In genomic region chr5:124725622-124726258, GRCh38 we compare ENCODE assay signal across 18 cellular contexts. TPM values are rescaled to one million over a fixed set of nuclear protein-coding genes. Genes with fewer than 3 reads are reported as not detected.
DNase-seq lines count a peak whose midpoint lies in the region; ATAC-seq and TF ChIP-seq lines count a peak whose summit lies in the region.
"Had no signal": no experiment of that assay in that cellular context is flagged by ENCODE, and none has a peak within 500 bp of the region (broad histone marks: within the 10 kb centered on the region; RNA-seq: fewer than 3 reads in every experiment).

No MANE protein-coding gene starts in this region.

- H3K27ac Mint-ChIP-seq in endodermal cell = peak overlapping the region; percentile 14
- peak overlapping the region; percentile 89 for H3K27ac Mint-ChIP-seq in stimulated activated memory B cell treated with anti-CD40 and anti-IgM and Interleukin-4, amounts not matched to agents 10 μg/mL and 1 μg/mL and 100 μg/mL, for 72 hours
- H3K27ac Mint-ChIP-seq: CD8-positive, alpha-beta T cell had no signal

- H3K4me2 ChIP-seq in OCI-LY1 (ENCODE audit: low read length) = peak overlapping the region; percentile 79
- H3K4me2 ChIP-seq: SK-N-SH had no signal

- peaks cover 100% of the 10 kb centered on the region for H3K4me1 ChIP-seq in OCI-LY1 (ENCODE audit: insufficient read depth, low read length, severe bottlenecking)
- peaks cover 16% of the 10 kb centered on the region for H3K4me1 ChIP-seq in endodermal cell (ENCODE audit: control insufficient read depth, insufficient read depth, low read length)

- no peaks in the 10 kb centered on the region for H4K20me1 ChIP-seq in OCI-LY1 (ENCODE audit: insufficient read depth, low read length)

- peak overlapping the region; percentile 56; the same call in 1 of the 2 replicates for H3K9ac ChIP-seq in OCI-LY1 (ENCODE audit: low read length)
- H3K9ac ChIP-seq in endodermal cell (ENCODE audit: extremely low read depth, low read length, poor library complexity, severe bottlenecking) = no peak overlapping the region
- H3K9ac ChIP-seq: SK-N-SH had no signal

- H3K36me3 Mint-ChIP-seq in endodermal cell (ENCODE audit: low read depth) = peaks cover 20% of the 10 kb centered on the region
- H3K36me3 Mint-ChIP-seq in stimulated activated memory B cell treated with anti-CD40 and anti-IgM and Interleukin-4, amounts not matched to agents 10 μg/mL and 1 μg/mL and 100 μg/mL, for 72 hours = peaks cover 5% of the 10 kb centered on the region
- H3K36me3 Mint-ChIP-seq: CD8-positive, alpha-beta T cell had no signal

- H3K27me3 ChIP-seq in OCI-LY1 (ENCODE audit: insufficient read depth, low read length) (no peaks in the 10 kb centered on the region), endodermal cell (ENCODE audit: control insufficient read depth, insufficient read depth, low read length, poor library complexity, severe bottlenecking) (no peaks in the 10 kb centered on the region)
- H3K27me3 ChIP-seq: BE2C had no signal

- WGBS in endodermal cell (ENCODE audit: insufficient coverage in 1 of 2, insufficient read length in 1 of 2), 2 experiments = 90 to 94% methylated on average over 4 of the region's 4 CpGs

- no peak for ATAC-seq in stimulated activated memory B cell treated with anti-CD40 and anti-IgM and Interleukin-4, amounts not matched to agents 10 μg/mL and 1 μg/mL and 100 μg/mL, for 72 hours
- ATAC-seq in HG03442 (IDR thresholded peaks at IDR 0.05; ENCODE audit: unreplicated experiment) (no peak), HG02642 (IDR thresholded peaks at IDR 0.05; ENCODE audit: poor library complexity, unreplicated experiment) (no peak)
- ATAC-seq: CD8-positive, alpha-beta T cell had no signal

- DNase-seq in GM12865 (ENCODE audit: low read depth) = no peak
- DNase-seq in endodermal cell = peak; percentile 15
- DNase-seq in dedifferentiated amniotic fluid mesenchymal stem cell (ENCODE audit: extremely low spot score) = no peak
- DNase-seq: BE2C; CD8-positive, alpha-beta T cell; KG1; NCI-H1048; NCI-H1436 treated with DMSO at 0.1 percent for 48 hours; NCI-H2081; NCI-H774; SHP77; SK-N-SH; T-helper 1 cell had no signal

- H3K4me3 ChIP-seq in GM12865 (ENCODE audit: low read depth, low read length) (peak overlapping the region; percentile 54), OCI-LY1 (ENCODE audit: low read depth, low read length, poor library complexity, severe bottlenecking) (peak overlapping the region; percentile 55), endodermal cell (ENCODE audit: low read length) (no peak overlapping the region)

- TF ChIP-seq CTCF in GM12865 (IDR thresholded peaks at IDR 0.05; ENCODE audit: insufficient read depth, low read depth, low read length, missing control alignments) (no peak), OCI-LY1 (IDR thresholded peaks at IDR 0.05; ENCODE audit: low read length) (no peak), endodermal cell (conservative IDR thresholded peaks at IDR 0.05) (no peak)

- peaks cover 61% of the 10 kb centered on the region for H3K4me1 Mint-ChIP-seq in endodermal cell
- H3K4me1 Mint-ChIP-seq in stimulated activated memory B cell treated with anti-CD40 and anti-IgM and Interleukin-4, amounts not matched to agents 10 μg/mL and 1 μg/mL and 100 μg/mL, for 72 hours = peaks cover 63% of the 10 kb centered on the region

- no peak overlapping the region for H2AFZ ChIP-seq in OCI-LY1 (ENCODE audit: low read length)

- H3K27me3 Mint-ChIP-seq in endodermal cell (ENCODE audit: insufficient read depth) = no peaks in the 10 kb centered on the region
- no peaks in the 10 kb centered on the region for H3K27me3 Mint-ChIP-seq in stimulated activated memory B cell treated with anti-CD40 and anti-IgM and Interleukin-4, amounts not matched to agents 10 μg/mL and 1 μg/mL and 100 μg/mL, for 72 hours

- H3K27ac ChIP-seq in OCI-LY1 (ENCODE audit: low read depth, low read length, poor library complexity, severe bottlenecking) (peak overlapping the region; percentile 76), endodermal cell (ENCODE audit: low read depth, low read length) (no peak overlapping the region)

- no peaks in the 10 kb centered on the region for H3K36me3 ChIP-seq in OCI-LY1 (ENCODE audit: insufficient read depth, low read length)
- peaks cover 21% of the 10 kb centered on the region for H3K36me3 ChIP-seq in endodermal cell (ENCODE audit: control insufficient read depth, insufficient read depth, low read length)
- H3K36me3 ChIP-seq: BE2C, HAP-1 had no signal

- no peaks in the 10 kb centered on the region for H3K9me2 ChIP-seq in OCI-LY1 (ENCODE audit: low read depth, low read length)
- H3K9me2 ChIP-seq: SK-N-SH had no signal

- H3K79me2 ChIP-seq in OCI-LY1 (ENCODE audit: insufficient read depth, low read length) = peaks cover 95% of the 10 kb centered on the region

- H3K9me3 ChIP-seq in OCI-LY1 (ENCODE audit: low read length) (no peaks in the 10 kb centered on the region), endodermal cell (ENCODE audit: control insufficient read depth, low read length) (no peaks in the 10 kb centered on the region)
- H3K9me3 ChIP-seq: BE2C, HAP-1, SK-N-SH had no signal

- no peaks in the 10 kb centered on the region for H3K9me3 Mint-ChIP-seq in endodermal cell
- no peaks in the 10 kb centered on the region for H3K9me3 Mint-ChIP-seq in stimulated activated memory B cell treated with anti-CD40 and anti-IgM and Interleukin-4, amounts not matched to agents 10 μg/mL and 1 μg/mL and 100 μg/mL, for 72 hours
- H3K9me3 Mint-ChIP-seq: CD8-positive, alpha-beta T cell had no signal

- H3F3A ChIP-seq in OCI-LY1 (ENCODE audit: insufficient read depth, low read length) = no peaks in the 10 kb centered on the region

- H3K4me3 Mint-ChIP-seq in endodermal cell = no peak overlapping the region
- H3K4me3 Mint-ChIP-seq in stimulated activated memory B cell treated with anti-CD40 and anti-IgM and Interleukin-4, amounts not matched to agents 10 μg/mL and 1 μg/mL and 100 μg/mL, for 72 hours = no peak overlapping the region
- H3K4me3 Mint-ChIP-seq: CD8-positive, alpha-beta T cell had no signal

RNA-seq across cellular contexts. Expression of gene ZNF608, which starts 20.7 kb away (rescaled TPM):
- 100 to 1,000 TPM; 138 to 140 TPM for total RNA-seq in endodermal cell
- 85.1 TPM for polyA plus RNA-seq in endodermal cell (2013, experiment 1 of 2)
- polyA plus RNA-seq in endodermal cell (2013, experiment 2 of 2) = 84.0 TPM
